Comparison of ENCODE assay signal across 14 cellular contexts in the genomic region with DNA sequence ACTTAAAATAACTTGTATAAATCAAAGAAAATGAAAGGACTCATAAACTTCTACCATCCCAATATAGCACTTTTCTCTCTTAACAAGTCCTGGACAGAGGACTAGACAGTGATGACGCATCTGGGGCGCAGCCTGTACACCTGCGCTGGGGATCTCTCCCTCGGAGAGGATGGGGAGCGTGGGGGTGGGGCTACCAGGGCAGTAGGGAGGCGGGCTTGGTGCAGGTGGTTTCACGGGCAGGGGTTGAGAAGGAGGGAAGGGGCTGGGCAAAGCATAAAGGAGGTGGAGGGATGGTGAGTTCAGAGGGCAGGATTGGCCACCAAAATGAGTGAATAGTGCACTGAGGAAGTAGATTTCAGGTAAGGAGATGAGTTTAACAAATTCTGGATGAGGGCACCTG. TPM values are rescaled to one million over a fixed set of nuclear protein-coding genes. Genes with fewer than 3 reads are reported as not detected.
DNase-seq lines count a peak whose midpoint lies in the region; ATAC-seq, FAIRE-seq and TF ChIP-seq lines count a peak whose summit lies in the region.
"Had no signal": no experiment of that assay in that cellular context is flagged by ENCODE, and none has a peak within 500 bp of the region (broad histone marks: within the 10 kb centered on the region; RNA-seq: fewer than 3 reads in every experiment).

No MANE protein-coding gene starts in this region.

- H3K36me3 ChIP-seq in GM23338 (ENCODE audit: insufficient read depth): no peaks in the 10 kb centered on the region
- no peaks in the 10 kb centered on the region for H3K36me3 ChIP-seq in kidney (ENCODE audit: control insufficient read depth in 1 of 2, insufficient read depth in 2 of 2, low read length in 2 of 2)
- H3K36me3 ChIP-seq: BLaER1 treated with 17β-estradiol and CSF1 and Interleukin-3, amounts not matched to agents 10 nM and 100 nM had no signal

- H3K36me3 Mint-ChIP-seq in GM23338 (ENCODE audit: low read depth): peaks cover 14% of the 10 kb centered on the region
- H3K36me3 Mint-ChIP-seq: CD4-positive, CD25-positive, alpha-beta regulatory T cell had no signal

- H3K9me3 Mint-ChIP-seq in GM23338: peaks cover 19% of the 10 kb centered on the region

- H3K4me1 ChIP-seq in GM23338 (ENCODE audit: insufficient read depth) (peaks cover 7% of the 10 kb centered on the region; the same call in 1 of the 2 replicates), kidney (ENCODE audit: control insufficient read depth in 1 of 2, insufficient read depth in 1 of 2, low read depth in 1 of 2, low read length in 2 of 2) (peaks cover 0 to 4% of the 10 kb centered on the region in 2 donors)

- no peaks in the 10 kb centered on the region for H4K20me1 ChIP-seq in GM23338 (replicated peaks; ENCODE audit: insufficient read depth)
- H4K20me1 ChIP-seq: BLaER1 treated with 17β-estradiol and CSF1 and Interleukin-3, amounts not matched to agents 10 nM and 100 nM had no signal

- TF ChIP-seq CTCF in GM23338 (conservative IDR thresholded peaks at IDR 0.05; ENCODE audit: low read depth in 2 of 2): no peak
- TF ChIP-seq CTCF in kidney (IDR thresholded peaks at IDR 0.05; ENCODE audit: borderline replicate concordance, extremely low read depth, insufficient read depth): no peak

- H3K4me3 ChIP-seq in GM23338 (no peak overlapping the region), kidney (ENCODE audit: low read length in 2 of 2) (no peak overlapping the region)
- H3K4me3 ChIP-seq: BLaER1 treated with 17β-estradiol and CSF1 and Interleukin-3, amounts not matched to agents 10 nM and 100 nM; GM23248 had no signal

- H2AFZ ChIP-seq in GM23338: no peak overlapping the region
- H2AFZ ChIP-seq: GM23248 had no signal

- H3K4me3 Mint-ChIP-seq in GM23338: no peak overlapping the region
- H3K4me3 Mint-ChIP-seq: H9 had no signal

- H3K4me2 ChIP-seq in GM23338: no peak overlapping the region

- no peak for FAIRE-seq in kidney (lab: Jason Lieb, UNC)
- FAIRE-seq: GM18507 had no signal

- no peaks in the 10 kb centered on the region for H3K79me2 ChIP-seq in GM23338 (replicated peaks; ENCODE audit: insufficient read depth)

- peaks cover 48% of the 10 kb centered on the region for H3K27me3 Mint-ChIP-seq in GM23338 (ENCODE audit: insufficient read depth, low read depth, poor library complexity)

- no peaks in the 10 kb centered on the region for H3K9me3 ChIP-seq in kidney (ENCODE audit: control insufficient read depth in 1 of 2, low read length in 2 of 2)

- H3F3A ChIP-seq in GM23338 (replicated peaks; ENCODE audit: low read depth): peaks cover 5% of the 10 kb centered on the region; the same call in 1 of the 2 replicates

- no peak overlapping the region for H3K27ac ChIP-seq in GM23338 (ENCODE audit: low read depth)
- H3K27ac ChIP-seq in kidney (ENCODE audit: low read depth in 2 of 2, low read length in 2 of 2): no peak overlapping the region
- H3K27ac ChIP-seq: BLaER1 treated with 17β-estradiol and CSF1 and Interleukin-3, amounts not matched to agents 10 nM and 100 nM; GM23248 had no signal

- H3K9ac ChIP-seq in kidney (ENCODE audit: low read length in 2 of 2): no peak overlapping the region
- H3K9ac ChIP-seq: BLaER1 treated with 17β-estradiol and CSF1 and Interleukin-3, amounts not matched to agents 10 nM and 100 nM; GM23248 had no signal

- H3K27ac Mint-ChIP-seq in GM23338: no peak overlapping the region
- H3K27ac Mint-ChIP-seq: CD4-positive, CD25-positive, alpha-beta regulatory T cell; H9 had no signal

- intact Hi-C loops in kidney (cut with DNase I): no loop called here

- no peaks in the 10 kb centered on the region for H3K9me2 ChIP-seq in GM23338 (ENCODE audit: insufficient read depth)

- H3K4me1 Mint-ChIP-seq in GM23338: peaks cover 13% of the 10 kb centered on the region

- H3K27me3 ChIP-seq in GM23338 (ENCODE audit: insufficient read depth): peaks cover 23% of the 10 kb centered on the region

- DNase-seq in NCI-H146 (lab: John Stamatoyannopoulos, UW) (peak; percentile 10), NCI-H146 treated with DMSO at 0.1 percent for 48 hours (lab: John Stamatoyannopoulos, UW; ENCODE audit: unreplicated experiment) (no peak), GM23338 (ENCODE audit: low spot score) (no peak), RPMI8226 (peak; percentile 53), kidney (peak; percentile 48), NCI-H524 (lab: John Stamatoyannopoulos, UW) (no peak), iPS-NIHi7 (ENCODE audit: extremely low spot score) (no peak)
- DNase-seq: 8988T; AML-193; CD4-positive, CD25-positive, alpha-beta regulatory T cell; GM23248; H9 had no signal

- peak; percentile 11 for ATAC-seq in GM23338

TF ChIP-seq in GM23338, 12 proteins besides CTCF, POLR2A, EP300 and RAD21:
- TF ChIP-seq JUNB (IDR thresholded peaks at IDR 0.05; ENCODE audit: unreplicated experiment) (no peak), ZNF331 (CRISPR knock-in tag; IDR thresholded peaks at IDR 0.05; ENCODE audit: low read depth) (no peak), NANOG (IDR thresholded peaks at IDR 0.05; ENCODE audit: borderline replicate concordance) (no peak), CREB1 (CRISPR knock-in tag; IDR thresholded peaks at IDR 0.05; ENCODE audit: low read depth) (no peak), STAT1 (IDR thresholded peaks at IDR 0.05; ENCODE audit: unreplicated experiment) (no peak), POLR2AphosphoS5 (IDR thresholded peaks at IDR 0.05; ENCODE audit: low read depth) (no peak), EZH2phosphoT487 (IDR thresholded peaks at IDR 0.05; ENCODE audit: unreplicated experiment) (no peak)
- TF ChIP-seq, protein P1, sequence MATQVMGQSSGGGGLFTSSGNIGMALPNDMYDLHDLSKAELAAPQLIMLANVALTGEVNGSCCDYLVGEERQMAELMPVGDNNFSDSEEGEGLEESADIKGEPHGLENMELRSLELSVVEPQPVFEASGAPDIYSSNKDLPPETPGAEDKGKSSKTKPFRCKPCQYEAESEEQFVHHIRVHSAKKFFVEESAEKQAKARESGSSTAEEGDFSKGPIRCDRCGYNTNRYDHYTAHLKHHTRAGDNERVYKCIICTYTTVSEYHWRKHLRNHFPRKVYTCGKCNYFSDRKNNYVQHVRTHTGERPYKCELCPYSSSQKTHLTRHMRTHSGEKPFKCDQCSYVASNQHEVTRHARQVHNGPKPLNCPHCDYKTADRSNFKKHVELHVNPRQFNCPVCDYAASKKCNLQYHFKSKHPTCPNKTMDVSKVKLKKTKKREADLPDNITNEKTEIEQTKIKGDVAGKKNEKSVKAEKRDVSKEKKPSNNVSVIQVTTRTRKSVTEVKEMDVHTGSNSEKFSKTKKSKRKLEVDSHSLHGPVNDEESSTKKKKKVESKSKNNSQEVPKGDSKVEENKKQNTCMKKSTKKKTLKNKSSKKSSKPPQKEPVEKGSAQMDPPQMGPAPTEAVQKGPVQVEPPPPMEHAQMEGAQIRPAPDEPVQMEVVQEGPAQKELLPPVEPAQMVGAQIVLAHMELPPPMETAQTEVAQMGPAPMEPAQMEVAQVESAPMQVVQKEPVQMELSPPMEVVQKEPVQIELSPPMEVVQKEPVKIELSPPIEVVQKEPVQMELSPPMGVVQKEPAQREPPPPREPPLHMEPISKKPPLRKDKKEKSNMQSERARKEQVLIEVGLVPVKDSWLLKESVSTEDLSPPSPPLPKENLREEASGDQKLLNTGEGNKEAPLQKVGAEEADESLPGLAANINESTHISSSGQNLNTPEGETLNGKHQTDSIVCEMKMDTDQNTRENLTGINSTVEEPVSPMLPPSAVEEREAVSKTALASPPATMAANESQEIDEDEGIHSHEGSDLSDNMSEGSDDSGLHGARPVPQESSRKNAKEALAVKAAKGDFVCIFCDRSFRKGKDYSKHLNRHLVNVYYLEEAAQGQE (IDR thresholded peaks at IDR 0.05; ENCODE audit: unreplicated experiment): no peak
- TF ChIP-seq, protein P2, sequence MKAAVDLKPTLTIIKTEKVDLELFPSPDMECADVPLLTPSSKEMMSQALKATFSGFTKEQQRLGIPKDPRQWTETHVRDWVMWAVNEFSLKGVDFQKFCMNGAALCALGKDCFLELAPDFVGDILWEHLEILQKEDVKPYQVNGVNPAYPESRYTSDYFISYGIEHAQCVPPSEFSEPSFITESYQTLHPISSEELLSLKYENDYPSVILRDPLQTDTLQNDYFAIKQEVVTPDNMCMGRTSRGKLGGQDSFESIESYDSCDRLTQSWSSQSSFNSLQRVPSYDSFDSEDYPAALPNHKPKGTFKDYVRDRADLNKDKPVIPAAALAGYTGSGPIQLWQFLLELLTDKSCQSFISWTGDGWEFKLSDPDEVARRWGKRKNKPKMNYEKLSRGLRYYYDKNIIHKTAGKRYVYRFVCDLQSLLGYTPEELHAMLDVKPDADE (IDR thresholded peaks at IDR 0.05): no peak

RNA-seq across cellular contexts. Expression of gene STC2, which starts 41.1 kb away (rescaled TPM):
- total RNA-seq in GM23338 (2014; rRNA removed; shearing (Covaris generic)): 132 and 160 TPM in 2 replicates
- polyA plus RNA-seq in GM23338 (2016; fragmentation: Nextera tagmentation; extraction: Ambion mirVana) (25.4 and 27.3 TPM in 2 replicates), kidney (ENCODE audit: insufficient read depth, low read depth, low replicate concordance) (2.1 TPM)
- total RNA-seq in kidney: 2.7 TPM
- total RNA-seq: CD4-positive, CD25-positive, alpha-beta regulatory T cell had no signal
- polyA plus RNA-seq: CD4-positive, CD25-positive, alpha-beta regulatory T cell had no signal

RNA-seq across cellular contexts. Expression of gene NKX2-5, which starts 52.1 kb away (rescaled TPM):
- 0.21 TPM in 1 of 2 replicates, not detected in the other for total RNA-seq in GM23338 (2014; rRNA removed; shearing (Covaris generic))
- polyA plus RNA-seq in GM23338 (2016; fragmentation: Nextera tagmentation; extraction: Ambion mirVana) (0.78 TPM in 1 of 2 replicates, not detected in the other), kidney (ENCODE audit: insufficient read depth, low read depth, low replicate concordance) (not detected)
- total RNA-seq in kidney: not detected
- total RNA-seq: CD4-positive, CD25-positive, alpha-beta regulatory T cell; GM23248 had no signal
- polyA plus RNA-seq: CD4-positive, CD25-positive, alpha-beta regulatory T cell; GM23248 had no signal

Comparison
In these comparisons a context has a peak if more than half of its experiments do, and no peak if none do; other contexts are left out.
1. DNase-seq: peak in NCI-H146 (single experiment), RPMI8226 (single experiment) and kidney (single experiment); none in NCI-H146 treated with DMSO at 0.1 percent for 48 hours (single experiment), GM23338 (single experiment), NCI-H524 (0 of 2) and iPS-NIHi7 (single experiment).
2. RNA of gene STC2, which starts 41.1 kb away (total RNA-seq): 132 to 160 TPM in GM23338; 2.7 TPM in kidney (single experiment); every median in the first group is over 10 times any median in the second.